11 cellular contexts compared by ENCODE assay signal in the genomic region with DNA sequence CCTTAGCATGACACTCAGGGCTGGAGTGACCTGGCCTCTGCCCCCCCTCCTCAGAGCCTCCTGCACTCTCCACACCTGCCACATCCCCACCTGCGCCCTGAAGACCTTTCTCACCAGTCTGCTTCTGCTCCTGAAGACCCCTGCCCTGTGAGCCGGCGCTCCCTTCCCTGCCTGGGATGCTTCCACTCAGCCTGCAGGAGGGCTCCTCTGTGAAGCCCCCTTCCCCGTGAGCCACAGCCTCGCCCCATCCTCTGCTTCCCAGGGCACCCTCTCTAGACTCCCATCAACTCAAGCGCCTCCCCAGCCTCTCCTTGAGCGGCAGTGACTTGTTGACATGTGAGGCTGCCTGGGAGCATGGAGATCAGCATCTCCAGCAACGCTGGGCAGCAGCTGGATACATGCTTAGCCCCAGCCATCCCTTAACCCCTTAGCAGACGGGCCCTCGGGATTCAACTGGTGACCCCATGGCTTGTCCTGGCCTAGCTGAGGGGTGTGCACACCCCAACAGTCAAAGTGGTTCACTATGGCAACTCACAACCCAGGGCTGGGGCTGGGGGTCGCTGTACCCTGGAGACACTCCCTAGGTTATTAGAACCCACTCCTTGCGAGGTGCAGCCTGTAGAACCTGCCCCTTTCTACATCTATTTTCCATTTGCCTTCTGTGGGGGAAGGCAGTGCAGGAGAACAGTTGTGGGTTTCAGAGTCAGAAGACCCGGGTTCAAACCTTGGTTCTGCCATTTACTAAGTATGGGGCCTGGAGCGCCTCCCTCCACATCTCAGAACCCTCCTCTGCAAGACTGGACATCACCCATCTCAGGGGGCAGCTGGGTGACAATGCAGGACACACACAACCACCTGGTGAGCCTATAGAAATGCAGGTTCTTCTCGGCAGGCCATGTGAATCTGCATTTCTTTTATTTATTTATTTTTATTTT. TPM values are rescaled to one million over a fixed set of nuclear protein-coding genes. Genes with fewer than 3 reads are reported as not detected.
DNase-seq lines count a peak whose midpoint lies in the region; ATAC-seq, FAIRE-seq and TF ChIP-seq lines count a peak whose summit lies in the region.
"Had no signal": no experiment of that assay in that cellular context is flagged by ENCODE, and none has a peak within 500 bp of the region (broad histone marks: within the 10 kb centered on the region; RNA-seq: fewer than 3 reads in every experiment).

No MANE protein-coding gene starts in this region.

- no peak overlapping the region for H3K4me2 ChIP-seq in HepG2 (ENCODE audit: low read depth, low read length)

- H3K36me3 ChIP-seq in HepG2 (replicated peaks in 1 of 2; ENCODE audit: control insufficient read depth in 1 of 2, insufficient read depth in 2 of 2, low read length in 2 of 2) (no peaks in the 10 kb centered on the region), right lobe of liver (no peaks in the 10 kb centered on the region), WERI-Rb-1 (peaks cover 3% of the 10 kb centered on the region), tibial artery (no peaks in the 10 kb centered on the region)

- no peaks in the 10 kb centered on the region for H3K9me3 Mint-ChIP-seq in immature natural killer cell
- H3K9me3 Mint-ChIP-seq: activated naive CD4-positive, alpha-beta T cell treated with anti-CD3 and anti-CD28 coated beads, Interleukin-2, amount 50 U/mL, for 72 hours had no signal

- no peak for FAIRE-seq in HepG2 (lab: Jason Lieb, UNC)
- no peak for FAIRE-seq in GM19239 (lab: Jason Lieb, UNC)

- WGBS in HepG2 (ENCODE audit: low lambda C conversion rate) = 63% methylated on average over 15 of the region's 15 CpGs
- WGBS in right lobe of liver (ENCODE audit: insufficient coverage, low coverage, low lambda C conversion rate, missing lambda C conversion rate) = 84% methylated on average over 8 of the region's 15 CpGs

- BruUV-seq in HepG2 (replicated peaks; lab: Mats Ljungman, UMichigan) = no TSS peak

- H3K27me3 ChIP-seq in HepG2 (ENCODE audit: control insufficient read depth in 1 of 2, insufficient read depth in 2 of 2, low read length in 2 of 2) (peaks cover 2 to 36% of the 10 kb centered on the region in 2 experiments; a peak in 4 of 5 replicates), right lobe of liver (no peaks in the 10 kb centered on the region), WERI-Rb-1 (ENCODE audit: insufficient read depth, low read depth, severe bottlenecking) (no peaks in the 10 kb centered on the region), tibial artery (peaks cover 0 to 29% of the 10 kb centered on the region in 2 donors)

- H4K20me1 ChIP-seq in HepG2 (ENCODE audit: insufficient read depth, low read length) = no peaks in the 10 kb centered on the region

- no peak for ATAC-seq in HepG2
- ATAC-seq in right lobe of liver = no peak

- TF ChIP-seq EP300 in HepG2 (IDR thresholded peaks at IDR 0.05; ENCODE audit: low read depth in 2 of 2, low read length in 2 of 2) = no peak
- no peak for TF ChIP-seq EP300 in HepG2 (CRISPR knock-in tag; IDR thresholded peaks at IDR 0.05; ENCODE audit: borderline replicate concordance)

- H3K4me1 ChIP-seq in HepG2 (ENCODE audit: insufficient read depth, low read length) (peaks cover 73% of the 10 kb centered on the region), right lobe of liver (peaks cover 0 to 16% (median 6%) of the 10 kb centered on the region in 4 donors), tibial artery (peaks cover 0 to 15% (median 7%) of the 10 kb centered on the region in 4 donors)

- POLR2A ChIA-PET in HepG2 (lab: Yijun Ruan, JAX) = interaction anchor here (2.7 kb wide), 1 partner anchor 11 kb away, joined by 16 read pairs; no protein-coding TSS in a partner anchor

- in situ Hi-C loops in HepG2 (cut with HindIII; ENCODE audit: extremely low pct_ligation_motif_present, low pct_unique_long_range_greater_than_20kb) = no loop called here

- H3K27ac ChIP-seq in HepG2 (ENCODE audit: extremely low read length, insufficient read depth, low read length) (no peak overlapping the region), right lobe of liver (no peak overlapping the region), WERI-Rb-1 (no peak overlapping the region), tibial artery (no peak overlapping the region)

- DNase-seq in HepG2 (ENCODE audit: low spot score) (no peak), right lobe of liver (no peak), WERI-Rb-1 (peak; percentile 19), immature natural killer cell (no peak), tibial artery (no peak), NCI-H748 treated with DMSO at 0.1 percent for 48 hours (lab: John Stamatoyannopoulos, UW) (no peak), GM19239 (ENCODE audit: insufficient read length, low spot score) (no peak)
- no peak for DNase-seq in effector CD4-positive, alpha-beta T cell

- 0 out of 4 replicates have a peak, but pooled peaks of 1 of the 2 experiments have one; percentile 9 for TF ChIP-seq POLR2A in HepG2 (IDR thresholded peaks at IDR 0.05; ENCODE audit: insufficient read depth in 1 of 2, low read depth in 2 of 2, low read length in 2 of 2)
- no peak for TF ChIP-seq POLR2A in right lobe of liver (IDR thresholded peaks at IDR 0.05)

- H2AFZ ChIP-seq in HepG2 (ENCODE audit: low read length) = no peak overlapping the region

- H3K4me3 ChIP-seq in HepG2 (replicated peaks in 1 of 3; ENCODE audit: insufficient read depth in 1 of 3, low read depth in 2 of 3, low read length in 3 of 3) (no peak overlapping the region), right lobe of liver (no peak overlapping the region), WERI-Rb-1 (ENCODE audit: low read depth, low read length) (no peak overlapping the region), tibial artery (no peak overlapping the region)

- CTCF ChIA-PET in HepG2 (lab: Yijun Ruan, JAX; ENCODE audit: low intra/inter-chr PET ratio, low total read pairs) = interaction anchor here (1.4 kb wide), 1 partner anchor 140 kb away, joined by 3 read pairs; no protein-coding TSS in a partner anchor

- intact Hi-C loops in HepG2 (cut with micrococcal nuclease; ENCODE audit: unreplicated experiment) = loop anchor here (5.0 to 10.0 kb wide), 2 partner anchors 62 to 169 kb away; no protein-coding TSS in a partner anchor
- intact Hi-C loops in right lobe of liver (cut with DNase I) = loop anchor here (5.0 to 10.0 kb wide), 2 partner anchors 78 to 81 kb away; no protein-coding TSS in a partner anchor
- intact Hi-C loops in tibial artery (cut with DNase I; ENCODE audit: low total_unique reads) = loop anchor here (10.0 kb wide), 1 partner anchor 172 kb away; no protein-coding TSS in a partner anchor

- H3K9me3 ChIP-seq in HepG2 (ENCODE audit: low read length) (no peaks in the 10 kb centered on the region), right lobe of liver (no peaks in the 10 kb centered on the region), WERI-Rb-1 (ENCODE audit: severe bottlenecking) (no peaks in the 10 kb centered on the region), tibial artery (no peaks in the 10 kb centered on the region)

- peaks cover 20 to 22% of the 10 kb centered on the region in 2 donors for H3K4me1 Mint-ChIP-seq in immature natural killer cell

- no peaks in the 10 kb centered on the region for H3K36me3 Mint-ChIP-seq in immature natural killer cell
- H3K36me3 Mint-ChIP-seq: activated naive CD4-positive, alpha-beta T cell treated with anti-CD3 and anti-CD28 coated beads, Interleukin-2, amount 50 U/mL, for 72 hours; CD14-positive monocyte had no signal

- TF ChIP-seq RAD21 in HepG2 (CRISPR knock-in tag; IDR thresholded peaks at IDR 0.05) = no peak

- H3K4me3 Mint-ChIP-seq in immature natural killer cell = peak overlapping the region; percentile 60 to 79 (median 66)

- H3K27ac Mint-ChIP-seq in immature natural killer cell = peak overlapping the region in 3 of 6 donors; percentile 40 to 57 (median 46)

- H3K79me2 ChIP-seq in HepG2 (ENCODE audit: insufficient read depth, low read length) = no peaks in the 10 kb centered on the region

- peaks cover 3 to 5% (median 5%) of the 10 kb centered on the region in 3 donors for H3K27me3 Mint-ChIP-seq in immature natural killer cell (ENCODE audit: low read depth in 3 of 3)

- TF ChIP-seq CTCF in HepG2 (CRISPR knock-in tag; IDR thresholded peaks at IDR 0.05) = no peak
- TF ChIP-seq CTCF in right lobe of liver (IDR thresholded peaks at IDR 0.05) = no peak
- TF ChIP-seq CTCF in WERI-Rb-1 (IDR thresholded peaks at IDR 0.05; ENCODE audit: low read depth, low read length) = no peak
- no peak for TF ChIP-seq CTCF in tibial artery (IDR thresholded peaks at IDR 0.05)

- H3K9ac ChIP-seq in HepG2 (ENCODE audit: insufficient read depth, low read depth, low read length) = no peak overlapping the region

RNA-seq across cellular contexts. Expression of a gene that starts 21.5 kb away (rescaled TPM):
- total RNA-seq in HepG2 (2016; rRNA removed; fragmentation: Illumina TruSeq; extraction: Trizol) (not detected in 2 replicates), right lobe of liver (not detected)
- not detected in 2 replicates for total RNA-seq in HepG2 (2016; cell fraction: cytosol; rRNA removed; fragmentation: Illumina TruSeq; extraction: Trizol; ENCODE audit: low read depth)
- not detected in 2 replicates for total RNA-seq in HepG2 (2016; cell fraction: insoluble cytoplasmic fraction; rRNA removed; fragmentation: Illumina TruSeq; extraction: Trizol)
- not detected in 2 replicates for total RNA-seq in HepG2 (2016; cell fraction: membrane; rRNA removed; fragmentation: Illumina TruSeq; extraction: Trizol)
- not detected in 2 replicates for total RNA-seq in HepG2 (2016; cell fraction: nucleus; rRNA removed; fragmentation: Illumina TruSeq; extraction: Trizol)
- polyA plus RNA-seq in HepG2 (2011; rRNA removed) (not detected in 2 replicates), immature natural killer cell (not detected)
- polyA plus RNA-seq in HepG2 (2011; cell fraction: cytosol; rRNA removed) = not detected in 2 replicates
- polyA plus RNA-seq in HepG2 (2011; cell fraction: nucleus; rRNA removed) = not detected in 2 replicates
- not detected in 2 replicates for polyA plus RNA-seq in HepG2 (2012)
- polyA plus RNA-seq in HepG2 (2016; cell fraction: cytosol; fragmentation: Illumina TruSeq; extraction: Trizol; ENCODE audit: low read depth) = not detected in 2 replicates
- polyA plus RNA-seq in HepG2 (2016; cell fraction: insoluble cytoplasmic fraction; fragmentation: Illumina TruSeq; extraction: Trizol; ENCODE audit: low read depth) = not detected in 2 replicates
- not detected in 2 replicates for polyA plus RNA-seq in HepG2 (2016; cell fraction: membrane; fragmentation: Illumina TruSeq; extraction: Trizol; ENCODE audit: low read depth)
- polyA plus RNA-seq in HepG2 (2016; cell fraction: nucleus; fragmentation: Illumina TruSeq; extraction: Trizol; ENCODE audit: insufficient read depth, low read depth) = not detected in 2 replicates
- polyA minus RNA-seq in HepG2 (2011; rRNA and poly(A)+ RNA removed; ENCODE audit: low replicate concordance) = not detected in 2 replicates
- not detected in 2 replicates for polyA minus RNA-seq in HepG2 (2011; cell fraction: cytosol; rRNA and poly(A)+ RNA removed)
- polyA minus RNA-seq in HepG2 (2011; cell fraction: nucleus; rRNA and poly(A)+ RNA removed) = not detected in 2 replicates
- total RNA-seq: activated naive CD4-positive, alpha-beta T cell treated with anti-CD3 and anti-CD28 coated beads, Interleukin-2, amount 50 U/mL, for 72 hours; skeletal muscle tissue had no signal
- polyA plus RNA-seq: CD14-positive monocyte had no signal

RNA-seq across cellular contexts. Expression of a gene that starts 38.9 kb away (rescaled TPM):
- total RNA-seq in HepG2 (2016; rRNA removed; fragmentation: Illumina TruSeq; extraction: Trizol) = 135 and 167 TPM in 2 replicates
- 34.5 and 39.0 TPM in 2 replicates for total RNA-seq in HepG2 (2016; cell fraction: cytosol; rRNA removed; fragmentation: Illumina TruSeq; extraction: Trizol; ENCODE audit: low read depth)
- 131 and 168 TPM in 2 replicates for total RNA-seq in HepG2 (2016; cell fraction: insoluble cytoplasmic fraction; rRNA removed; fragmentation: Illumina TruSeq; extraction: Trizol)
- total RNA-seq in HepG2 (2016; cell fraction: membrane; rRNA removed; fragmentation: Illumina TruSeq; extraction: Trizol) = 97.3 and 97.8 TPM in 2 replicates
- total RNA-seq in HepG2 (2016; cell fraction: nucleus; rRNA removed; fragmentation: Illumina TruSeq; extraction: Trizol) = 62.8 and 63.7 TPM in 2 replicates
- 18.5 and 30.3 TPM in 2 replicates for polyA plus RNA-seq in HepG2 (2011; rRNA removed)
- polyA plus RNA-seq in HepG2 (2011; cell fraction: cytosol; rRNA removed) = 26.4 and 35.2 TPM in 2 replicates
- polyA plus RNA-seq in HepG2 (2011; cell fraction: nucleus; rRNA removed) = 11.3 and 14.8 TPM in 2 replicates
- polyA plus RNA-seq in HepG2 (2012) = 20.8 and 42.6 TPM in 2 replicates
- 27.8 and 29.4 TPM in 2 replicates for polyA plus RNA-seq in HepG2 (2016; cell fraction: cytosol; fragmentation: Illumina TruSeq; extraction: Trizol; ENCODE audit: low read depth)
- polyA plus RNA-seq in HepG2 (2016; cell fraction: insoluble cytoplasmic fraction; fragmentation: Illumina TruSeq; extraction: Trizol; ENCODE audit: low read depth) = 158 and 162 TPM in 2 replicates
- 64.5 and 65.4 TPM in 2 replicates for polyA plus RNA-seq in HepG2 (2016; cell fraction: membrane; fragmentation: Illumina TruSeq; extraction: Trizol; ENCODE audit: low read depth)
- polyA plus RNA-seq in HepG2 (2016; cell fraction: nucleus; fragmentation: Illumina TruSeq; extraction: Trizol; ENCODE audit: insufficient read depth, low read depth) = 90.2 and 97.1 TPM in 2 replicates
- 62.3 and 97.9 TPM in 2 replicates for polyA minus RNA-seq in HepG2 (2011; rRNA and poly(A)+ RNA removed; ENCODE audit: low replicate concordance)
- polyA minus RNA-seq in HepG2 (2011; cell fraction: cytosol; rRNA and poly(A)+ RNA removed) = 18.6 and 37.7 TPM in 2 replicates
- polyA minus RNA-seq in HepG2 (2011; cell fraction: nucleus; rRNA and poly(A)+ RNA removed) = 20.9 and 36.8 TPM in 2 replicates
- total RNA-seq in right lobe of liver = 1 to 10 TPM in 4 of 6 experiments, under 1 TPM in 2; 0.57 to 2.0 (median 1.4) TPM
- 1 to 10 TPM; 3.6 to 5.5 (median 4.5) TPM for polyA plus RNA-seq in immature natural killer cell
- polyA plus RNA-seq: CD14-positive monocyte had no signal

Comparison
In these comparisons a context has a peak if more than half of its experiments do, and no peak if none do; other contexts are left out.
1. RNA of a gene that starts 38.9 kb away (total RNA-seq): 34.5 to 168 TPM in HepG2; 0.57 to 2.0 TPM in right lobe of liver; every median in the first group is over 10 times any median in the second.